8 cellular contexts compared by ENCODE assay signal in the genomic region with DNA sequence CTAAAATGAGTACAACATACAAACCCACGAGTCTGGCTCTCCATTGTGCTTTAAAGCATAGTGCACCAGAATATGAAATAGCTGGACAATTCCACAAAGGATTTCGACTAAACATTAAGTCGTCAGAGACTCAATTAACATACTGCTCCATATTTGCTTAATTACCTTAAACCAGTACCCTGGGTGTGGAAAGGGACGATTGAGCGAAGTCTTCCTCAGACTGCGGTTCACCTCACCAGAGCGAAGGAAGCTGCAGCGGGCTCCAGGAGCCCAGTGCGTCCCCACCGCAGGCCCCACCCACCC. TPM values are rescaled to one million over a fixed set of nuclear protein-coding genes. Genes with fewer than 3 reads are reported as not detected.
DNase-seq lines count a peak whose midpoint lies in the region; ATAC-seq and TF ChIP-seq lines count a peak whose summit lies in the region.

No MANE protein-coding gene starts in this region.

- H3K36me3 Mint-ChIP-seq in activated CD4-positive, alpha-beta T cell treated with anti-CD3 and anti-CD28 coated beads, Interleukin-2, amount 10 ng/mL, durations not matched to agents 24 days and 14 days (ENCODE audit: low read depth) = peaks cover 2% of the 10 kb centered on the region
- H3K36me3 Mint-ChIP-seq in neural crest cell (ENCODE audit: low read depth) = peaks cover 6% of the 10 kb centered on the region

- H3K9me2 ChIP-seq in Karpas-422 (replicated peaks; ENCODE audit: insufficient read depth, low read length) = no peaks in the 10 kb centered on the region

- H3K36me3 ChIP-seq in Karpas-422 (ENCODE audit: insufficient read depth, low read length) = no peaks in the 10 kb centered on the region

- no peak overlapping the region for H3K27ac Mint-ChIP-seq in activated CD4-positive, alpha-beta T cell treated with anti-CD3 and anti-CD28 coated beads, Interleukin-2, amount 10 ng/mL, durations not matched to agents 24 days and 14 days
- no peak overlapping the region for H3K27ac Mint-ChIP-seq in neural crest cell (ENCODE audit: unreplicated experiment)

- H3K4me1 ChIP-seq in Karpas-422 (ENCODE audit: low read length) = 0 out of 2 replicates have a peak, but pooled peaks cover 4% of the 10 kb centered on the region

- H3K9ac ChIP-seq in Karpas-422 (ENCODE audit: low read length) = peak overlapping the region; percentile 39; the same call in 1 of the 2 replicates

- intact Hi-C loops in activated CD4-positive, alpha-beta T cell treated with anti-CD3 and anti-CD28 coated beads, Interleukin-2, amount 10 ng/mL, durations not matched to agents 24 days and 14 days (cut with micrococcal nuclease) = loop anchor here (5.0 to 10.0 kb wide), 2 partner anchors 1121 to 1249 kb away; a partner anchor contains a TSS

- no peaks in the 10 kb centered on the region for H4K20me1 ChIP-seq in Karpas-422 (ENCODE audit: insufficient read depth, low read depth, low read length)

- no peak overlapping the region for H2AFZ ChIP-seq in Karpas-422 (ENCODE audit: low read length)

- peak overlapping the region; percentile 65 for H3K4me2 ChIP-seq in Karpas-422 (ENCODE audit: low read depth, low read length, poor library complexity, severe bottlenecking)

- H3K4me3 Mint-ChIP-seq in activated CD4-positive, alpha-beta T cell treated with anti-CD3 and anti-CD28 coated beads, Interleukin-2, amount 10 ng/mL, durations not matched to agents 24 days and 14 days = peak overlapping the region; percentile 79
- H3K4me3 Mint-ChIP-seq in neural crest cell = peak overlapping the region; percentile 90

- peaks cover 64% of the 10 kb centered on the region for H3K27me3 Mint-ChIP-seq in activated CD4-positive, alpha-beta T cell treated with anti-CD3 and anti-CD28 coated beads, Interleukin-2, amount 10 ng/mL, durations not matched to agents 24 days and 14 days
- H3K27me3 Mint-ChIP-seq in neural crest cell (ENCODE audit: low read depth) = no peaks in the 10 kb centered on the region

- no peaks in the 10 kb centered on the region for H3K9me3 ChIP-seq in Karpas-422 (ENCODE audit: low read length)

- H3K4me3 ChIP-seq in Karpas-422 (ENCODE audit: low read length) = peak overlapping the region; percentile 44; the same call in 1 of the 2 replicates

- DNase-seq in activated CD4-positive, alpha-beta T cell treated with anti-CD3 and anti-CD28 coated beads, Interleukin-2, amount 10 ng/mL, durations not matched to agents 24 days and 14 days = no peak
- no peak for DNase-seq in activated CD4-positive, alpha-beta T cell treated with anti-CD3 and anti-CD28 coated beads, Interleukin-2, amount 50 U/mL, for 48 hours
- DNase-seq in Karpas-422 (no peak), dedifferentiated amniotic fluid mesenchymal stem cell (ENCODE audit: extremely low spot score) (peak; percentile 66), neural crest cell (ENCODE audit: low read depth, low spot score) (no peak), pons (ENCODE audit: low spot score) (no peak)
- DNase-seq in central memory CD4-positive, alpha-beta T cell = no peak

- peaks cover 10% of the 10 kb centered on the region for H3K4me1 Mint-ChIP-seq in activated CD4-positive, alpha-beta T cell treated with anti-CD3 and anti-CD28 coated beads, Interleukin-2, amount 10 ng/mL, durations not matched to agents 24 days and 14 days
- peaks cover 18% of the 10 kb centered on the region for H3K4me1 Mint-ChIP-seq in neural crest cell

- no peak overlapping the region for H3K27ac ChIP-seq in Karpas-422 (ENCODE audit: low read length)

- no peak for ATAC-seq in GM21737 (IDR thresholded peaks at IDR 0.05; ENCODE audit: unreplicated experiment)

- H3K9me3 Mint-ChIP-seq in activated CD4-positive, alpha-beta T cell treated with anti-CD3 and anti-CD28 coated beads, Interleukin-2, amount 10 ng/mL, durations not matched to agents 24 days and 14 days = peaks cover 11% of the 10 kb centered on the region
- peaks cover 7% of the 10 kb centered on the region for H3K9me3 Mint-ChIP-seq in neural crest cell

- H3K79me2 ChIP-seq in Karpas-422 (ENCODE audit: low read length) = no peaks in the 10 kb centered on the region

- TF ChIP-seq CTCF in neural crest cell (conservative IDR thresholded peaks at IDR 0.05) = no peak

- no peaks in the 10 kb centered on the region for H3K27me3 ChIP-seq in Karpas-422 (ENCODE audit: low read length)

RNA-seq across cellular contexts. Expression of a gene that starts 0.2 kb away (rescaled TPM):
- total RNA-seq in activated CD4-positive, alpha-beta T cell treated with anti-CD3 and anti-CD28 coated beads, Interleukin-2, amount 10 ng/mL, durations not matched to agents 24 days and 14 days = 0.92 and 1.7 TPM in 2 replicates
- total RNA-seq in Karpas-422 (2014; rRNA removed; shearing (Covaris generic); ENCODE audit: low replicate concordance) = 0.14 and 0.75 TPM in 2 replicates
- total RNA-seq in neural crest cell = 13.3 and 14.8 TPM in 2 replicates
